11 cellular contexts compared by ENCODE assay signal in genomic region chr20:30630761-30631160, GRCh38.
"Had no signal": no experiment of that assay in that cellular context is flagged by ENCODE, and none has a peak within 500 bp of the region (broad histone marks: within the 10 kb centered on the region; RNA-seq: fewer than 3 reads in every experiment).

No MANE protein-coding gene starts in this region.

- DNase-seq: GM23248, GOT3, H7, H9, HCEC 1CT, HFFc6 had no signal

- H3K4me1 Mint-ChIP-seq: H9 had no signal

- FAIRE-seq: H1, H54 had no signal

- ATAC-seq: GM23338, HCT116 had no signal

- H3K9me3 ChIP-seq: HAP-1 had no signal

- H3K4me3 Mint-ChIP-seq: GM23338, H9, HFFc6 had no signal

- H3K4me1 ChIP-seq: HAP-1 had no signal

- H3K27ac ChIP-seq: GM23248 had no signal

- H3K27ac Mint-ChIP-seq: GM23338, H9, HFFc6 had no signal

- H3K4me3 ChIP-seq: GM23248, GM23338, HAP-1 had no signal

- H3K36me3 ChIP-seq: HAP-1 had no signal

- H3K9ac ChIP-seq: GM23248 had no signal
